In genomic region chr21:26833460-26833939, GRCh38 we compare ENCODE assay signal across 1 cellular context.
TF ChIP-seq lines count a peak whose summit lies in the region.

No MANE protein-coding gene starts in this region.

TF ChIP-seq in IMR-90, 13 proteins besides CTCF, POLR2A, EP300 and RAD21 (continued from another document):
- TF ChIP-seq ELK1 (IDR thresholded peaks at IDR 0.05; ENCODE audit: borderline replicate concordance, low read depth, low read length) (no peak), BHLHE40 (IDR thresholded peaks at IDR 0.05; ENCODE audit: low read depth, low read length) (no peak), MAZ (IDR thresholded peaks at IDR 0.05; ENCODE audit: borderline replicate concordance, low read depth, low read length) (no peak)
